Comparison of ENCODE assay signal across 8 cellular contexts in the genomic region with DNA sequence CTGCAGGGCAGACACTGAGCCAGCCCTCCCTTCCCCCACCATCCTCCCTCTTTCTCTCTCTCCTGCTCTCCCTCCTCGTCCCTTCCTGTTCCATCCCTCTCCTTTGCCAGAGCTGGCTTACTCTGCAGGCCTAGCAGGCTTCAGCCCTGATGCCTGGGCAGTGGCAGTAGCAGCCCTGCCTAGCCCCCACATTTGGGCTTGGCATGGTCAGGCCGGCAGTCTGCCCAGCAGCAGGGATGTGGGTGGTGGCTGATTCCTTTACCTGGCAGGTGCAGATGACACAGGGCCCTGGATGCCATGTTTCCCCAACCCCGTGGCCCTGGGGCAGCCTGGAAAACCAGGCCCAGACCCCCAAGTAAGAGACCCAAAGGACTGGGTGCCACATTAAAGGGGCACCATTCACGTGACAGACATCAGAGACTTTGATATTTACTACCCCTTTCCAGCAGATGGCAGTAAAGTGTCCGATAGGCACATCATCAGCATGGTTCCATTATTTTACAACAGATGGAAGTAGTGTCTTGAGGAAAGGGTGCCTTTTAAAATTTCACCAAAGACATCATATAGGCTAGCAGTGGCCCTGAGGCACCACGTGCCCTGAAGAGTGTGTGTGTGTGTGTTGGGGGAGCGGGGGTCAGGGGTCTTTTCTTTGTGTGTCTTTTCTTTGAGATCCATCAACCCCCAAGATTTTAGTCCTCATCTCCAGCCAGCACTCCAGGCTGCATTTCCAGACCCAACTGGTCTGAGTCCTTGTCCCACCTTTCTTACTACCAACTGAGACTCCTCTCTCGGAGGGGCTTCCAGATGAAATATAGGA. TPM values are rescaled to one million over a fixed set of nuclear protein-coding genes. Genes with fewer than 3 reads are reported as not detected.
DNase-seq lines count a peak whose midpoint lies in the region; ATAC-seq and TF ChIP-seq lines count a peak whose summit lies in the region.

No MANE protein-coding gene starts in this region.

- peak overlapping the region in 1 of 8 donors; percentile 13 for H3K4me3 Mint-ChIP-seq in CD4-positive, alpha-beta memory T cell
- H3K4me3 Mint-ChIP-seq in T-helper 17 cell: no peak overlapping the region

- POLR2A ChIA-PET in CD4-positive, alpha-beta memory T cell (lab: Charles Lee; ENCODE audit: partially characterized antibody): no interaction called here

- peak; percentile 68 for TF ChIP-seq CTCF in fibroblast of pulmonary artery (IDR thresholded peaks at IDR 0.05; ENCODE audit: low read length, missing control alignments)

- intact Hi-C loops in CD4-positive, alpha-beta memory T cell (cut with micrococcal nuclease): loop anchor here (1.0 to 10.0 kb wide), 3 partner anchors 29 to 570 kb away; no protein-coding TSS in a partner anchor

- no peaks in the 10 kb centered on the region for H3K9me3 ChIP-seq in CD4-positive, alpha-beta memory T cell (ENCODE audit: control insufficient read depth in 1 of 2, low read length in 2 of 2)
- H3K9me3 ChIP-seq in T-helper 17 cell (ENCODE audit: control insufficient read depth, low read length, poor library complexity, severe bottlenecking): no peaks in the 10 kb centered on the region

- H3K27me3 Mint-ChIP-seq in CD4-positive, alpha-beta memory T cell: peaks cover 16 to 31% of the 10 kb centered on the region in 2 donors
- H3K27me3 Mint-ChIP-seq in T-helper 17 cell: peaks cover 53% of the 10 kb centered on the region

- H3K27me3 ChIP-seq in CD4-positive, alpha-beta memory T cell (ENCODE audit: insufficient read depth, low read length): no peaks in the 10 kb centered on the region

- DNase-seq in CD4-positive, alpha-beta memory T cell: peak in 4 of 5 donors; percentile 57 to 72 (median 65)
- DNase-seq in MV-4-11 (lab: John Stamatoyannopoulos, UW) (peak; percentile 75), T-helper 17 cell (no peak), fibroblast of pulmonary artery (ENCODE audit: low read depth) (peak; percentile 72), non-pigmented ciliary epithelial cell (ENCODE audit: low read depth) (peak; percentile 11), hippocampal formation (lab: John Stamatoyannopoulos, UW) (no peak)

- ATAC-seq in GM18511 (IDR thresholded peaks at IDR 0.05; ENCODE audit: unreplicated experiment): peak; percentile 63
- peak; percentile 90 for ATAC-seq in T-helper 17 cell
- no peak for ATAC-seq in HG03520 (IDR thresholded peaks at IDR 0.05; ENCODE audit: unreplicated experiment)

- H3K36me3 Mint-ChIP-seq in CD4-positive, alpha-beta memory T cell: no peaks in the 10 kb centered on the region
- peaks cover 2% of the 10 kb centered on the region for H3K36me3 Mint-ChIP-seq in T-helper 17 cell (ENCODE audit: low read depth)

- H3K27ac ChIP-seq in CD4-positive, alpha-beta memory T cell (ENCODE audit: low read depth, low read length): no peak overlapping the region

- no peaks in the 10 kb centered on the region for H3K4me1 ChIP-seq in CD4-positive, alpha-beta memory T cell (ENCODE audit: insufficient read depth, low read length)

- no peaks in the 10 kb centered on the region for H3K9me3 Mint-ChIP-seq in CD4-positive, alpha-beta memory T cell

- H3K36me3 ChIP-seq in CD4-positive, alpha-beta memory T cell (ENCODE audit: insufficient read depth, low read length): no peaks in the 10 kb centered on the region

- no peak overlapping the region for H3K4me3 ChIP-seq in CD4-positive, alpha-beta memory T cell (ENCODE audit: low read length in 2 of 2)
- no peak overlapping the region for H3K4me3 ChIP-seq in fibroblast of pulmonary artery (replicated peaks; ENCODE audit: low read depth, low read length)

- CTCF ChIA-PET in CD4-positive, alpha-beta memory T cell (lab: Charles Lee; ENCODE audit: partially characterized antibody): interaction anchor here (1.3 to 5.9 kb wide), 5 partner anchors 18 to 187 kb away, joined by 5 to 41 read pairs (median 11); no protein-coding TSS in a partner anchor

- H3K4me1 Mint-ChIP-seq in CD4-positive, alpha-beta memory T cell: peaks cover 0 to 3% (median 0%) of the 10 kb centered on the region in 4 donors
- peaks cover 6% of the 10 kb centered on the region for H3K4me1 Mint-ChIP-seq in T-helper 17 cell

- H3K27ac Mint-ChIP-seq in CD4-positive, alpha-beta memory T cell: peak overlapping the region in 1 of 7 donors; percentile 22
- H3K27ac Mint-ChIP-seq in T-helper 17 cell: no peak overlapping the region

RNA-seq across cellular contexts. Expression of a gene that starts 5.9 kb away (rescaled TPM):
- total RNA-seq in CD4-positive, alpha-beta memory T cell: under 1 TPM; 0.39 to 0.55 TPM
- not detected for polyA plus RNA-seq in CD4-positive, alpha-beta memory T cell
- total RNA-seq in T-helper 17 cell: 1 to 10 TPM in 1 of 2 donors, under 1 TPM in 1; 0.23 to 1.2 TPM

RNA-seq across cellular contexts. Expression of a gene that starts 33.1 kb away (rescaled TPM):
- 1 to 10 TPM; 7.2 to 9.1 TPM for total RNA-seq in CD4-positive, alpha-beta memory T cell
- 10 to 100 TPM; 14.4 to 27.8 TPM for polyA plus RNA-seq in CD4-positive, alpha-beta memory T cell
- 10 to 100 TPM; 12.5 to 13.6 TPM for total RNA-seq in T-helper 17 cell

RNA-seq across cellular contexts. Expression of a gene that starts 41.9 kb away (rescaled TPM):
- total RNA-seq in CD4-positive, alpha-beta memory T cell: 10 to 100 TPM; 74.6 to 75.5 TPM
- 100 to 1,000 TPM; 274 to 392 TPM for polyA plus RNA-seq in CD4-positive, alpha-beta memory T cell
- 10 to 100 TPM; 62.5 to 68.7 TPM for total RNA-seq in T-helper 17 cell

Comparison
In these comparisons a context has a peak if more than half of its experiments do, and no peak if none do; other contexts are left out.
1. DNase-seq: peak in CD4-positive, alpha-beta memory T cell (4 of 5), MV-4-11 (single experiment), fibroblast of pulmonary artery (single experiment) and non-pigmented ciliary epithelial cell (single experiment); none in T-helper 17 cell (0 of 3) and hippocampal formation (0 of 2).